ENCODE assay signal across 1 cellular context in genomic region chr20:36632487-36633284, GRCh38.
TF ChIP-seq lines count a peak whose summit lies in the region.

No MANE protein-coding gene starts in this region.

TF ChIP-seq in HepG2, 621 proteins besides CTCF, POLR2A, EP300 and RAD21 (continued from another document and continues in another):
- TF ChIP-seq PCBP2 (optimal IDR thresholded peaks at IDR 0.05; ENCODE audit: low read depth, low read length, poor library complexity, severe bottlenecking), result no peak
- no peak for TF ChIP-seq ZNF143 (CRISPR knock-in tag; IDR thresholded peaks at IDR 0.05)
- TF ChIP-seq ADNP (CRISPR knock-in tag; IDR thresholded peaks at IDR 0.05), result peak; percentile 86
- TF ChIP-seq ZNF224 (CRISPR knock-in tag; IDR thresholded peaks at IDR 0.05), result no peak
- peak; percentile 72 for TF ChIP-seq HNF4A (CRISPR knock-in tag; IDR thresholded peaks at IDR 0.05)
- TF ChIP-seq THAP9 (CRISPR knock-in tag; IDR thresholded peaks at IDR 0.05; ENCODE audit: borderline replicate concordance), result peak; percentile 54; the same call in 1 of the 2 replicates
- TF ChIP-seq ZBTB20 (CRISPR knock-in tag; IDR thresholded peaks at IDR 0.05; ENCODE audit: borderline replicate concordance, low read depth), result 0 out of 2 replicates have a peak, but pooled peaks have one; percentile 25
- TF ChIP-seq ZNF292 (CRISPR knock-in tag; IDR thresholded peaks at IDR 0.05; ENCODE audit: borderline replicate concordance, low read depth), result peak; percentile 70
- TF ChIP-seq ZNF605 (CRISPR knock-in tag; IDR thresholded peaks at IDR 0.05), result no peak
- TF ChIP-seq ZNF770 (CRISPR knock-in tag; IDR thresholded peaks at IDR 0.05), result peak; percentile 100
- TF ChIP-seq JARID2 (CRISPR knock-in tag; IDR thresholded peaks at IDR 0.05; ENCODE audit: insufficient replicate concordance), result peak; percentile 23
- TF ChIP-seq ZFP36L1 (CRISPR knock-in tag; IDR thresholded peaks at IDR 0.05), result peak; percentile 88
- TF ChIP-seq ZNF543 (CRISPR knock-in tag; IDR thresholded peaks at IDR 0.05), result 0 out of 2 replicates have a peak, but pooled peaks have one; percentile 27
- TF ChIP-seq ZNF607 (CRISPR knock-in tag; IDR thresholded peaks at IDR 0.05; ENCODE audit: borderline replicate concordance), result 0 out of 2 replicates have a peak, but pooled peaks have one; percentile 44
- TF ChIP-seq PRMT3 (CRISPR knock-in tag; IDR thresholded peaks at IDR 0.05; ENCODE audit: borderline replicate concordance, low read depth), result peak; percentile 56; the same call in 1 of the 2 replicates
- TF ChIP-seq REXO4 (CRISPR knock-in tag; IDR thresholded peaks at IDR 0.05; ENCODE audit: borderline replicate concordance), result no peak
- TF ChIP-seq TMF1 (CRISPR knock-in tag; IDR thresholded peaks at IDR 0.05; ENCODE audit: low read depth), result no peak
- TF ChIP-seq ZBTB33 (CRISPR knock-in tag; IDR thresholded peaks at IDR 0.05), result peak; percentile 72
- peak; percentile 68; the same call in 1 of the 2 replicates for TF ChIP-seq ZNF318 (CRISPR knock-in tag; IDR thresholded peaks at IDR 0.05)
- peak; percentile 57; the same call in 1 of the 2 replicates for TF ChIP-seq MTF2 (CRISPR knock-in tag; IDR thresholded peaks at IDR 0.05; ENCODE audit: borderline replicate concordance)
- TF ChIP-seq ZNF282 (IDR thresholded peaks at IDR 0.05; ENCODE audit: partially characterized antibody), result no peak
- peak; percentile 49; the same call in 1 of the 2 replicates for TF ChIP-seq GATAD1 (CRISPR knock-in tag; IDR thresholded peaks at IDR 0.05)
- peak; percentile 41 for TF ChIP-seq PATZ1 (CRISPR knock-in tag; IDR thresholded peaks at IDR 0.05)
- peak; percentile 34 for TF ChIP-seq TEAD3 (CRISPR knock-in tag; optimal IDR thresholded peaks at IDR 0.05; ENCODE audit: borderline replicate concordance)
- TF ChIP-seq NFKBIZ (CRISPR knock-in tag; IDR thresholded peaks at IDR 0.05), result peak; percentile 75; the same call in 1 of the 2 replicates
- peak; percentile 93; the same call in 1 of the 2 replicates for TF ChIP-seq ZNF598 (CRISPR knock-in tag; IDR thresholded peaks at IDR 0.05; ENCODE audit: borderline replicate concordance)
- TF ChIP-seq ZNF546 (CRISPR knock-in tag; conservative IDR thresholded peaks at IDR 0.05), result 0 out of 2 replicates have a peak, but pooled peaks have one; percentile 77
- 0 out of 2 replicates have a peak, but pooled peaks have one; percentile 71 for TF ChIP-seq EED (CRISPR knock-in tag; IDR thresholded peaks at IDR 0.05)
- no peak for TF ChIP-seq ZNF234 (CRISPR knock-in tag; conservative IDR thresholded peaks at IDR 0.05)
- TF ChIP-seq ZNF569 (CRISPR knock-in tag; IDR thresholded peaks at IDR 0.05; ENCODE audit: borderline replicate concordance), result no peak
- TF ChIP-seq AKAP8 (CRISPR knock-in tag; IDR thresholded peaks at IDR 0.05), result no peak
- TF ChIP-seq DPF2 (CRISPR knock-in tag; IDR thresholded peaks at IDR 0.05; ENCODE audit: borderline replicate concordance, low read depth), result 0 out of 2 replicates have a peak, but pooled peaks have one; percentile 42
- 0 out of 2 replicates have a peak, but pooled peaks have one; percentile 36 for TF ChIP-seq ZSCAN9 (CRISPR knock-in tag; IDR thresholded peaks at IDR 0.05; ENCODE audit: borderline replicate concordance)
- TF ChIP-seq HBP1 (CRISPR knock-in tag; IDR thresholded peaks at IDR 0.05; ENCODE audit: low read depth), result peak; percentile 52; the same call in 1 of the 2 replicates
- TF ChIP-seq FOSL2 (CRISPR knock-in tag; IDR thresholded peaks at IDR 0.05), result peak; percentile 43
- TF ChIP-seq MAZ (IDR thresholded peaks at IDR 0.05; ENCODE audit: borderline replicate concordance, low read depth, low read length), result no peak
- TF ChIP-seq MAZ (CRISPR knock-in tag; IDR thresholded peaks at IDR 0.05; ENCODE audit: low read depth), result peak; percentile 52
- no peak for TF ChIP-seq TRIM24 (CRISPR knock-in tag; IDR thresholded peaks at IDR 0.05)
- 0 out of 2 replicates have a peak, but pooled peaks have one; percentile 73 for TF ChIP-seq ZSCAN29 (CRISPR knock-in tag; conservative IDR thresholded peaks at IDR 0.05)
- peak; percentile 86 for TF ChIP-seq TGIF2 (CRISPR knock-in tag; IDR thresholded peaks at IDR 0.05)
- no peak for TF ChIP-seq ZKSCAN5 (CRISPR knock-in tag; IDR thresholded peaks at IDR 0.05)
- TF ChIP-seq NR2F2 (IDR thresholded peaks at IDR 0.05; ENCODE audit: borderline replicate concordance, low read depth), result 0 out of 2 replicates have a peak, but pooled peaks have one; percentile 43
- peak; percentile 65 for TF ChIP-seq BCL3 (CRISPR knock-in tag; IDR thresholded peaks at IDR 0.05)
